13 cellular contexts compared by ENCODE assay signal in the genomic region with DNA sequence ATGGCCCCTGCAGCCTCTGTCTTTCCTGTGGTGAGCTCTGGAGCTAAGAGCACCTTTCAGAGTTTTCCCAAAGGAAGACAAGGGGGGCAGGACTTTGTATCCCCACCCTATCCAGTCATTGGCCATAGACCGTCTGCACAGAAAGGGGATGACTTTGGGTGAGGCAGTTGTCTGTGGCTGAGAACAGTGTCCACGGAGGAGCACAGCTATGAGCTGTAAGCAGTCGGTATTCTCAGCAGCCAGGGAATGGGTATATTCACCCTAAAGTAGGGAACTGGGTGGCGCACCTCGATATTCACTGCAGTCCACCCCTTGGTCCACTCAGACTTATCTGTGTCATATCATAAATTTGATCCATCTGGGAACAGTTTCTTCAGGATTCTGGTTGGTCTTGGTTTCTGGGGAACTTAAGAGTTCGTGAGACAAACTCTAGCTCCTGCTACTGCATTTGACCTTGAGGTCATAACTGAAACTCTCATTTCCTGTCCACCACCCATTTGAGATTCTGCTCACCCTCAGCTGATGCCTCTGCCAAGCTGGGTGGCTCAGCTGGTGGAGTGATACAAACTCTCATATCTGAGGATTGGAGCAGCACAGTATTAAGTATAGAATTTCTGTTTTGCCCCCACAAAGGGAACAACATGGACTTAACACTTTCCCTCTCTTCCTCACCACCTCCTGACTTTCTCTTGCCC. TPM values are rescaled to one million over a fixed set of nuclear protein-coding genes. Genes with fewer than 3 reads are reported as not detected.
DNase-seq lines count a peak whose midpoint lies in the region; ATAC-seq, FAIRE-seq and TF ChIP-seq lines count a peak whose summit lies in the region.
"Had no signal": no experiment of that assay in that cellular context is flagged by ENCODE, and none has a peak within 500 bp of the region (broad histone marks: within the 10 kb centered on the region; RNA-seq: fewer than 3 reads in every experiment).

No MANE protein-coding gene starts in this region.

- H3K36me3 Mint-ChIP-seq in type B pancreatic cell: no peaks in the 10 kb centered on the region

- CTCF ChIA-PET in HEK293T (lab: Yijun Ruan, JAX): no interaction called here

- TF ChIP-seq CTCF in GM20000 (IDR thresholded peaks at IDR 0.05; ENCODE audit: extremely low read depth, missing control alignments): no peak
- no peak for TF ChIP-seq CTCF in NB4 (IDR thresholded peaks at IDR 0.05; ENCODE audit: low read depth, low read length)
- no peak for TF ChIP-seq CTCF in type B pancreatic cell (conservative IDR thresholded peaks at IDR 0.05)

- ATAC-seq in HG03025 (IDR thresholded peaks at IDR 0.05; ENCODE audit: low FRiP score, unreplicated experiment): peak; percentile 92

- peaks cover 20% of the 10 kb centered on the region for H3K4me1 Mint-ChIP-seq in type B pancreatic cell (ENCODE audit: unreplicated experiment)

- no peak overlapping the region for H3K4me3 Mint-ChIP-seq in type B pancreatic cell

- peaks cover 6% of the 10 kb centered on the region for H3K9me3 Mint-ChIP-seq in type B pancreatic cell

- POLR2A ChIA-PET in HEK293T (lab: Yijun Ruan, JAX): no interaction called here

- DNase-seq in GM12891 (ENCODE audit: insufficient read length, low spot score) (no peak), GM20000 (ENCODE audit: low spot score) (peak; percentile 14), NB4 (ENCODE audit: low read depth) (peak; percentile 9), HEK293T (ENCODE audit: extremely low spot score) (no peak), NCI-H187 (lab: John Stamatoyannopoulos, UW) (no peak), type B pancreatic cell (ENCODE audit: extremely low spot score, unreplicated experiment) (no peak)
- no peak for DNase-seq in activated naive CD4-positive, alpha-beta T cell treated with anti-CD3 and anti-CD28 coated beads, Interleukin-2, amount 50 U/mL, for 16 hours
- DNase-seq: activated CD4-positive, alpha-beta T cell treated with anti-CD3 and anti-CD28 coated beads for 1 hour; Karpas-422; uterus had no signal

- H3K27ac Mint-ChIP-seq in type B pancreatic cell: no peak overlapping the region

- TF ChIP-seq POLR2A in GM12891 (IDR thresholded peaks at IDR 0.05; ENCODE audit: low read depth, low read length) (no peak), NB4 (IDR thresholded peaks at IDR 0.05; ENCODE audit: extremely low read depth, insufficient read length) (no peak)

- peak; percentile 50 for FAIRE-seq in GM12891 (lab: Jason Lieb, UNC)
- FAIRE-seq: endothelial cell of umbilical vein, islet of Langerhans had no signal

- H3K27me3 Mint-ChIP-seq in type B pancreatic cell: peaks cover 39% of the 10 kb centered on the region

- no peak overlapping the region for H3K4me3 ChIP-seq in NB4 (ENCODE audit: low read depth, low read length)
- H3K4me3 ChIP-seq: uterus had no signal

TF ChIP-seq in GM12891, 5 proteins besides CTCF, POLR2A, EP300 and RAD21:
- no peak for TF ChIP-seq TAF1 (IDR thresholded peaks at IDR 0.05; ENCODE audit: low read depth, low read length)
- no peak for TF ChIP-seq POU2F2 (IDR thresholded peaks at IDR 0.05; ENCODE audit: low read depth, low read length)
- TF ChIP-seq POLR2AphosphoS5 (IDR thresholded peaks at IDR 0.05; ENCODE audit: low read depth, low read length): no peak
- no peak for TF ChIP-seq PAX5 (IDR thresholded peaks at IDR 0.05; ENCODE audit: insufficient read depth, low read length, severe bottlenecking)
- TF ChIP-seq SPI1 (IDR thresholded peaks at IDR 0.05; ENCODE audit: low read depth, low read length): no peak

TF ChIP-seq in HEK293T, 16 proteins besides CTCF, POLR2A, EP300 and RAD21:
- TF ChIP-seq PKNOX1 (IDR thresholded peaks at IDR 0.05): no peak
- no peak for TF ChIP-seq HDGF (IDR thresholded peaks at IDR 0.05; ENCODE audit: borderline replicate concordance)
- no peak for TF ChIP-seq ELF4 (IDR thresholded peaks at IDR 0.05)
- TF ChIP-seq LEF1 (IDR thresholded peaks at IDR 0.05; ENCODE audit: borderline replicate concordance): no peak
- no peak for TF ChIP-seq CTBP1 (IDR thresholded peaks at IDR 0.05; ENCODE audit: borderline replicate concordance)
- no peak for TF ChIP-seq FOXK2 (IDR thresholded peaks at IDR 0.05)
- TF ChIP-seq SP1 (IDR thresholded peaks at IDR 0.05): no peak
- TF ChIP-seq ARNT (IDR thresholded peaks at IDR 0.05): no peak
- no peak for TF ChIP-seq L3MBTL2 (conservative IDR thresholded peaks at IDR 0.05)
- TF ChIP-seq NFRKB (IDR thresholded peaks at IDR 0.05): no peak
- TF ChIP-seq SUZ12 (IDR thresholded peaks at IDR 0.05): no peak
- TF ChIP-seq BHLHE40 (IDR thresholded peaks at IDR 0.05; ENCODE audit: borderline replicate concordance): no peak
- no peak for TF ChIP-seq FOXA1 (IDR thresholded peaks at IDR 0.05)
- no peak for TF ChIP-seq TARDBP (IDR thresholded peaks at IDR 0.05)
- TF ChIP-seq FOXM1 (IDR thresholded peaks at IDR 0.05; ENCODE audit: borderline replicate concordance): no peak
- no peak for TF ChIP-seq ZNF384 (IDR thresholded peaks at IDR 0.05)

RNA-seq across cellular contexts. Expression of gene SCG2, which starts 45.2 kb away (rescaled TPM):
- 0.05 TPM for polyA plus RNA-seq in GM12891 (2012; ENCODE audit: low read depth, missing spikeins)
- total RNA-seq in type B pancreatic cell (ENCODE audit: low replicate concordance): 75.1 and 347 TPM in 2 replicates
- total RNA-seq: endothelial cell of umbilical vein had no signal
- polyA plus RNA-seq: endothelial cell of umbilical vein had no signal

Comparison
In these comparisons a context has a peak if more than half of its experiments do, and no peak if none do; other contexts are left out.
1. DNase-seq: peak in GM20000 (single experiment) and NB4 (single experiment); none in GM12891 (single experiment), HEK293T (single experiment), NCI-H187 (0 of 2), type B pancreatic cell (single experiment) and activated naive CD4-positive, alpha-beta T cell treated with anti-CD3 and anti-CD28 coated beads, Interleukin-2, amount 50 U/mL, for 16 hours (single experiment).